ENCODE assay signal across 8 cellular contexts in the genomic region with DNA sequence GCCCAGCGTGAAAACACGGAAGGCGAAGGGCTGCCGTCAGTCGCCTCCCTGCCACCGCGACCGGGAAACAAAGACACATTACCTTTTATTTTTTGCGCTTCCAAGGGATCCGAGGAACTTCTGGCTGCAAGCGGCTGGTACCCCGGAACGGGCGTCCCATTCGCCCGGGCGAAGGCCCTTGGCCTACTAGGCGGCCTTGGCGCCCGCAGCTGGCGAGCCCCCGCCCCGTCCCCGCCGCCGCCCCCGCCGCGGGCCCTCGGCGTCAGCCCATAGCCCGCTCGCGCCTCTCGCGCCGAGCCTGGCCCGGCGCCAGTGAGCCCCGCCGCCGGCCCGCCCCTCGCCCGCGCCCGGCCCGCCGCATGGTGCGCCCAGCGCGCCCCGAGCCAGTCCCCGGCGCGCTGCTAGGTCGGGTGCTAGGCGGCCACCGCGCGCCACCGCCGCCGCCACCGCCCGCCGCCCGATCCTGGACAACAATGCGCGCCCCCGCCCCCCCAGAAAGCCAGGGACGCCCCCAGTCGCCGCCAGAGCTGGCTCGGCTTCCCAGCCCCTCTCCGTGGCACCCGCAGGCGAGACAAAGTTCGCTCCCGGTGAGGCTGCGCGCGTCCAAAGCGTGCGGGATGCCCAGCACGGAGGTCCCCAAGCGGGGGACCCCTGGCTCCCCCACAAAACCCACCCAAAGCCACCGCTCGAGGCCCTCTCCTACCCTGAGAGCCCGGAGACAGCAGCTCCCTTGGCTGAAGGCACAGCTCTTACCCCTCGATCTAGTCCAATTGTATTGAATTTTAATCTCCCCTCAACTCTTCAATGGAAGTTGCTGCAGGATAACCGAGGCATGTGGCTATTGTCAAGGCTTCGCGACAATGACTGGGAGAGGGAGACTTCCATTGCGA.
DNase-seq lines count a peak whose midpoint lies in the region; ATAC-seq lines count a peak whose summit lies in the region.

No MANE protein-coding gene starts in this region.

- H3K4me3 ChIP-seq in duodenal mucosa (ENCODE audit: low read depth in 1 of 2, low read length in 2 of 2) (peak overlapping the region; percentile 60), mesendoderm (ENCODE audit: low read length) (peak overlapping the region; percentile 77), urinary bladder (ENCODE audit: low read depth, low read length) (peak overlapping the region; percentile 53)

- H2BK120ac ChIP-seq in mesendoderm (ENCODE audit: low read depth, low read length): peak overlapping the region; percentile 49

- no peak overlapping the region for H2AK5ac ChIP-seq in mesendoderm (ENCODE audit: low read length)

- no peak for ATAC-seq in GM21447 (IDR thresholded peaks at IDR 0.05; ENCODE audit: unreplicated experiment)

- H2BK15ac ChIP-seq in mesendoderm (replicated peaks; ENCODE audit: low read depth): peak overlapping the region; percentile 75

- WGBS in mesendoderm (ENCODE audit: extremely low coverage, insufficient coverage, low lambda C conversion rate): no CpG with 5 or more reads among the region's 95 CpGs
- 2% methylated on average over 95 of the region's 95 CpGs for WGBS in urinary bladder

- no peaks in the 10 kb centered on the region for H3K9me3 ChIP-seq in ES-I3 (ENCODE audit: control insufficient read depth, insufficient read depth, low read length)
- H3K9me3 ChIP-seq in duodenal mucosa (ENCODE audit: control insufficient read depth in 1 of 2, low read length in 2 of 2): no peaks in the 10 kb centered on the region

- DNase-seq in NCI-H69 (lab: John Stamatoyannopoulos, UW): peak; percentile 78
- DNase-seq in mesendoderm: peak; percentile 79
- no peak for DNase-seq in mesenteric fat pad (ENCODE audit: low spot score)
- DNase-seq in COLO829 (ENCODE audit: low spot score): no peak

- peaks cover 11% of the 10 kb centered on the region for H3K79me1 ChIP-seq in mesendoderm (ENCODE audit: low read length)

- H4K8ac ChIP-seq in mesendoderm (ENCODE audit: low read depth, low read length): peak overlapping the region; percentile 99

- H3K23ac ChIP-seq in mesendoderm (ENCODE audit: low read length): no peak overlapping the region

- peak overlapping the region; percentile 41 for H4K5ac ChIP-seq in mesendoderm (ENCODE audit: low read length)

- H3K18ac ChIP-seq in mesendoderm (ENCODE audit: low read length): peak overlapping the region; percentile 100

- peaks cover 32% of the 10 kb centered on the region for H3K4me1 ChIP-seq in ES-I3 (ENCODE audit: insufficient read depth, low read length)
- H3K4me1 ChIP-seq in duodenal mucosa (ENCODE audit: control insufficient read depth in 1 of 2, insufficient read depth in 2 of 2, low read length in 2 of 2): peaks cover 0 to 4% of the 10 kb centered on the region in 2 donors
- peaks cover 11% of the 10 kb centered on the region for H3K4me1 ChIP-seq in mesendoderm (ENCODE audit: control insufficient read depth, low read depth, low read length)
- no peaks in the 10 kb centered on the region for H3K4me1 ChIP-seq in urinary bladder (ENCODE audit: insufficient read depth)

- peak overlapping the region; percentile 94 for H3K4ac ChIP-seq in mesendoderm (ENCODE audit: low read depth, low read length)

- H3K27me3 ChIP-seq in duodenal mucosa (ENCODE audit: control insufficient read depth in 1 of 2, insufficient read depth in 2 of 2, low read length in 2 of 2) (peaks cover 19 to 20% of the 10 kb centered on the region in 2 donors), mesendoderm (ENCODE audit: insufficient read depth, low read length, poor library complexity) (no peaks in the 10 kb centered on the region)

- H3K36me3 ChIP-seq in ES-I3 (ENCODE audit: insufficient read depth, low read length): no peaks in the 10 kb centered on the region; the same call in 1 of the 2 replicates
- H3K36me3 ChIP-seq in duodenal mucosa (ENCODE audit: control insufficient read depth in 1 of 2, insufficient read depth in 2 of 2, low read length in 2 of 2): no peaks in the 10 kb centered on the region
- no peaks in the 10 kb centered on the region for H3K36me3 ChIP-seq in mesendoderm (ENCODE audit: control insufficient read depth, insufficient read depth, low read length)
- H3K36me3 ChIP-seq in urinary bladder (ENCODE audit: insufficient read depth): no peaks in the 10 kb centered on the region

- H3K27ac ChIP-seq in duodenal mucosa (ENCODE audit: low read depth, low read length) (no peak overlapping the region), mesendoderm (ENCODE audit: low read depth, low read length) (peak overlapping the region; percentile 33), urinary bladder (ENCODE audit: low read depth) (no peak overlapping the region)

- peak overlapping the region; percentile 86 for H3K9ac ChIP-seq in ES-I3 (ENCODE audit: low read depth, low read length)
- peak overlapping the region in 1 of 2 donors; percentile 38 for H3K9ac ChIP-seq in duodenal mucosa (ENCODE audit: low read depth in 1 of 2, low read length in 2 of 2)
- peak overlapping the region; percentile 85 for H3K9ac ChIP-seq in mesendoderm (ENCODE audit: low read length)

- H3K79me2 ChIP-seq in mesendoderm (ENCODE audit: control insufficient read depth, insufficient read depth, low read length): peaks cover 27% of the 10 kb centered on the region

- peak overlapping the region; percentile 95 for H3K56ac ChIP-seq in mesendoderm (ENCODE audit: low read length)

- peak overlapping the region; percentile 53 for H2BK5ac ChIP-seq in mesendoderm (ENCODE audit: low read length)

- H3K4me2 ChIP-seq in mesendoderm (ENCODE audit: low read length): peak overlapping the region; percentile 62

Comparison
In these comparisons a context has a peak if more than half of its experiments do, and no peak if none do; other contexts are left out.
1. DNase-seq: peak in NCI-H69 (single experiment) and mesendoderm (single experiment); none in mesenteric fat pad (single experiment) and COLO829 (single experiment).
2. Peak in every context shown above with its lines, with median percentiles within 50 percentile points of each other: H3K4me3 ChIP-seq.